In genomic region chr11:76706667-76707066, GRCh38 we compare ENCODE assay signal across 26 cellular contexts. TPM values are rescaled to one million over a fixed set of nuclear protein-coding genes. Genes with fewer than 3 reads are reported as not detected.
DNase-seq lines count a peak whose midpoint lies in the region; ATAC-seq, FAIRE-seq and TF ChIP-seq lines count a peak whose summit lies in the region.
"Had no signal": no experiment of that assay in that cellular context is flagged by ENCODE, and none has a peak within 500 bp of the region (broad histone marks: within the 10 kb centered on the region; RNA-seq: fewer than 3 reads in every experiment).

No MANE protein-coding gene starts in this region.

- FAIRE-seq in bronchial epithelial cell (lab: Jason Lieb, UNC) = no peak
- FAIRE-seq in kidney (lab: Jason Lieb, UNC) = no peak
- FAIRE-seq: A549 had no signal

- TF ChIP-seq CTCF in IMR-90 (conservative IDR thresholded peaks at IDR 0.05; ENCODE audit: low read depth, low read length) = no peak
- no peak for TF ChIP-seq CTCF in bronchial epithelial cell (IDR thresholded peaks at IDR 0.05; ENCODE audit: insufficient read depth, low read length, severe bottlenecking)
- no peak for TF ChIP-seq CTCF in kidney (IDR thresholded peaks at IDR 0.05; ENCODE audit: borderline replicate concordance, extremely low read depth, insufficient read depth)
- TF ChIP-seq CTCF in coronary artery (IDR thresholded peaks at IDR 0.05) = no peak

- no peak overlapping the region for H2AK9ac ChIP-seq in IMR-90 (replicated peaks; ENCODE audit: low read depth, low read length, poor library complexity)

- H3K27me3 ChIP-seq in H7 (ENCODE audit: control insufficient read depth, insufficient read depth, low read length) (no peaks in the 10 kb centered on the region), IMR-90 (ENCODE audit: control insufficient read depth, insufficient read depth, low read length) (peaks cover 18% of the 10 kb centered on the region; the same call in 1 of the 2 replicates), bronchial epithelial cell (ENCODE audit: control insufficient read depth, insufficient read depth, low read length) (peaks cover 2% of the 10 kb centered on the region)
- H3K27me3 ChIP-seq in effector memory CD4-positive, alpha-beta T cell (replicated peaks; ENCODE audit: control insufficient read depth, insufficient read depth, low read length, poor library complexity, severe bottlenecking) = no peaks in the 10 kb centered on the region
- H3K27me3 ChIP-seq: BLaER1 treated with 17β-estradiol and CSF1 and Interleukin-3, amounts not matched to agents 10 nM and 100 nM had no signal

- H3K4me2 ChIP-seq in IMR-90 (ENCODE audit: low read depth, low read length) = no peak overlapping the region
- H3K4me2 ChIP-seq: A549; BLaER1 treated with 17β-estradiol and CSF1 and Interleukin-3, amounts not matched to agents 10 nM and 100 nM; KMS-11; PC-9 had no signal

- H3K23ac ChIP-seq in IMR-90 (ENCODE audit: low read depth, low read length) = no peak overlapping the region

- H3K4me3 ChIP-seq in H7 (ENCODE audit: insufficient read depth, low read depth, low read length) = no peak overlapping the region
- no peak overlapping the region for H3K4me3 ChIP-seq in IMR-90 (ENCODE audit: insufficient read depth, low read depth, low read length)
- H3K4me3 ChIP-seq in bronchial epithelial cell (ENCODE audit: low read depth, low read length) = no peak overlapping the region
- no peak overlapping the region for H3K4me3 ChIP-seq in kidney (ENCODE audit: low read length in 2 of 2)
- H3K4me3 ChIP-seq in coronary artery = no peak overlapping the region
- H3K4me3 ChIP-seq in effector memory CD4-positive, alpha-beta T cell (ENCODE audit: insufficient read depth, low read depth, low read length, poor library complexity, severe bottlenecking) = no peak overlapping the region
- H3K4me3 ChIP-seq: A549; BLaER1 treated with 17β-estradiol and CSF1 and Interleukin-3, amounts not matched to agents 10 nM and 100 nM; GM23248; PC-9 had no signal

- H2BK15ac ChIP-seq in IMR-90 (ENCODE audit: low read depth, low read length) = no peak overlapping the region

- no peak for TF ChIP-seq RAD21 in IMR-90 (IDR thresholded peaks at IDR 0.05; ENCODE audit: low read length)

- H3K9ac ChIP-seq in IMR-90 (ENCODE audit: low read depth, low read length) = no peak overlapping the region
- no peak overlapping the region for H3K9ac ChIP-seq in kidney (ENCODE audit: low read length in 2 of 2)
- H3K9ac ChIP-seq: BLaER1 treated with 17β-estradiol and CSF1 and Interleukin-3, amounts not matched to agents 10 nM and 100 nM; GM23248; KMS-11 had no signal

- H4K8ac ChIP-seq in IMR-90 (ENCODE audit: low read depth in 2 of 2, low read length in 2 of 2) = no peak overlapping the region

- H3K9me3 ChIP-seq in IMR-90 (ENCODE audit: control insufficient read depth, insufficient read depth, low read length) (no peaks in the 10 kb centered on the region; the same call in 1 of the 2 replicates), kidney (ENCODE audit: control insufficient read depth in 1 of 2, low read length in 2 of 2) (peaks cover 0 to 4% of the 10 kb centered on the region in 2 donors)
- no peaks in the 10 kb centered on the region for H3K9me3 ChIP-seq in effector memory CD4-positive, alpha-beta T cell (ENCODE audit: control insufficient read depth, low read length)

- CTCF ChIA-PET in IMR-90 (lab: Yijun Ruan, JAX) = interaction anchor here (1.9 kb wide), 1 partner anchor 15 kb away, joined by 6 read pairs; no protein-coding TSS in a partner anchor

- H3K27ac ChIP-seq in IMR-90 (ENCODE audit: insufficient read depth, low read length) (no peak overlapping the region), kidney (ENCODE audit: low read depth in 2 of 2, low read length in 2 of 2) (no peak overlapping the region), coronary artery (no peak overlapping the region)
- H3K27ac ChIP-seq in effector memory CD4-positive, alpha-beta T cell (ENCODE audit: insufficient read depth, low read length, poor library complexity, severe bottlenecking) = no peak overlapping the region
- H3K27ac ChIP-seq: A549; BLaER1 treated with 17β-estradiol and CSF1 and Interleukin-3, amounts not matched to agents 10 nM and 100 nM; GM23248; KMS-11; PC-9 had no signal

- H4K20me1 ChIP-seq in IMR-90 (ENCODE audit: insufficient read depth, low read length) = no peaks in the 10 kb centered on the region
- H4K20me1 ChIP-seq: BLaER1 treated with 17β-estradiol and CSF1 and Interleukin-3, amounts not matched to agents 10 nM and 100 nM had no signal

- POLR2A ChIA-PET in IMR-90 (lab: Charles Lee; ENCODE audit: unreplicated experiment) = no interaction called here

- no peak for ATAC-seq in IMR-90 (ENCODE audit: low read depth)
- ATAC-seq: A549, T-cell had no signal

- no peak overlapping the region for H3K4ac ChIP-seq in IMR-90 (ENCODE audit: low read depth, low read length)

- H3K9me1 ChIP-seq in IMR-90 (ENCODE audit: insufficient read depth, low read length) = peaks cover 6% of the 10 kb centered on the region; the same call in 1 of the 2 replicates

- WGBS in IMR-90 (ENCODE audit: extremely low coverage in 2 of 2, insufficient read length in 1 of 2), 2 experiments = 91% methylated on average over 3 of the region's 5 CpGs; no CpG with 5 or more reads in 1 of the 2 experiments

- H4K5ac ChIP-seq in IMR-90 (ENCODE audit: low read depth, low read length) = no peak overlapping the region

- H3K4me1 ChIP-seq in IMR-90 (ENCODE audit: control insufficient read depth, insufficient read depth, low read length) (peaks cover 5% of the 10 kb centered on the region), kidney (ENCODE audit: control insufficient read depth in 1 of 2, insufficient read depth in 1 of 2, low read depth in 1 of 2, low read length in 2 of 2) (no peaks in the 10 kb centered on the region)
- no peaks in the 10 kb centered on the region for H3K4me1 ChIP-seq in effector memory CD4-positive, alpha-beta T cell (ENCODE audit: control insufficient read depth, insufficient read depth, low read length, poor library complexity, severe bottlenecking)
- H3K4me1 ChIP-seq: BLaER1 treated with 17β-estradiol and CSF1 and Interleukin-3, amounts not matched to agents 10 nM and 100 nM had no signal

- intact Hi-C loops in IMR-90 (cut with micrococcal nuclease) (no loop called here), kidney (cut with DNase I) (no loop called here)

- no peak for TF ChIP-seq POLR2A in IMR-90 (IDR thresholded peaks at IDR 0.05; ENCODE audit: low read depth, low read length)

- H3K14ac ChIP-seq in IMR-90 (replicated peaks; ENCODE audit: low read depth, low read length) = no peak overlapping the region

- H3K18ac ChIP-seq in IMR-90 (ENCODE audit: low read depth, low read length) = no peak overlapping the region

- no peak overlapping the region for H3K56ac ChIP-seq in IMR-90 (ENCODE audit: extremely low read depth, insufficient read depth, low read length)

- in situ Hi-C loops in IMR-90 (cut with MboI; ENCODE audit: low sequenced_read_pairs) = no loop called here

- dilution Hi-C loops in IMR-90 (cut with HindIII; ENCODE audit: low sequenced_read_pairs, unreplicated experiment) = no loop called here

- no TSS peak for BruUV-seq in IMR-90 (replicated peaks; lab: Mats Ljungman, UMichigan)

- H3K36me3 ChIP-seq in H7 (replicated peaks; ENCODE audit: control insufficient read depth, insufficient read depth, low read length) (no peaks in the 10 kb centered on the region), IMR-90 (ENCODE audit: control insufficient read depth, insufficient read depth, low read length) (no peaks in the 10 kb centered on the region), bronchial epithelial cell (ENCODE audit: control insufficient read depth, insufficient read depth, low read length) (no peaks in the 10 kb centered on the region), kidney (ENCODE audit: control insufficient read depth in 1 of 2, insufficient read depth in 2 of 2, low read length in 2 of 2) (no peaks in the 10 kb centered on the region)
- no peaks in the 10 kb centered on the region for H3K36me3 ChIP-seq in effector memory CD4-positive, alpha-beta T cell (ENCODE audit: control insufficient read depth, insufficient read depth, low read length)
- H3K36me3 ChIP-seq: BLaER1 treated with 17β-estradiol and CSF1 and Interleukin-3, amounts not matched to agents 10 nM and 100 nM had no signal

- no peaks in the 10 kb centered on the region for H3K79me1 ChIP-seq in IMR-90 (ENCODE audit: low read depth in 1 of 2, low read length in 2 of 2)

- H2BK120ac ChIP-seq in IMR-90 (ENCODE audit: low read depth, low read length) = no peak overlapping the region

- H2AFZ ChIP-seq in IMR-90 (replicated peaks; ENCODE audit: low read length, poor library complexity) = peak overlapping the region; percentile 37
- H2AFZ ChIP-seq: GM23248, PC-9 had no signal

- H2BK20ac ChIP-seq in IMR-90 (ENCODE audit: low read depth, low read length) = no peak overlapping the region

- no peak overlapping the region for H4K91ac ChIP-seq in IMR-90 (ENCODE audit: insufficient read depth, low read depth, low read length)

- H2AK5ac ChIP-seq in IMR-90 (ENCODE audit: low read depth, low read length) = no peak overlapping the region

- no peak overlapping the region for H2BK5ac ChIP-seq in IMR-90 (ENCODE audit: low read depth, low read length, poor library complexity, severe bottlenecking)

- DNase-seq in H7 (peak; percentile 9), IMR-90 (no peak), bronchial epithelial cell (ENCODE audit: low read depth) (peak; percentile 50), kidney (peak; percentile 28), coronary artery (ENCODE audit: low spot score) (no peak), NCI-H524 (lab: John Stamatoyannopoulos, UW) (no peak)
- no peak for DNase-seq in effector memory CD4-positive, alpha-beta T cell
- DNase-seq: AML-193; CD4-positive, alpha-beta T cell; DMS53; GM23248; HCEC 1CT; MM.1S; NCI-H1436; NCI-H187 treated with DMSO at 0.1 percent for 48 hours; NCI-H2107; NCI-H510A; NCI-H774; PC-9; SHP77; T-cell had no signal

TF ChIP-seq in IMR-90, 13 proteins besides CTCF, POLR2A, EP300 and RAD21 (continues in another document):
- no peak for TF ChIP-seq ELK1 (IDR thresholded peaks at IDR 0.05; ENCODE audit: borderline replicate concordance, low read depth, low read length)

RNA-seq across cellular contexts. Expression of gene LRRC32, which starts 36.1 kb away (rescaled TPM):
- total RNA-seq in H7 (2014; rRNA removed; shearing (Covaris generic)) = 0.63 and 0.94 TPM in 2 replicates
- total RNA-seq in IMR-90 (2012; rRNA removed) = 4.2 and 5.2 TPM in 2 replicates
- polyA plus RNA-seq in IMR-90 (2012; rRNA removed) = 13.0 and 13.7 TPM in 2 replicates
- 10.9 and 20.1 TPM in 2 replicates for polyA plus RNA-seq in IMR-90 (2012; cell fraction: cytosol; rRNA removed)
- polyA plus RNA-seq in IMR-90 (2012; cell fraction: nucleus; rRNA removed; ENCODE audit: low replicate concordance) = 8.8 and 12.9 TPM in 2 replicates
- total RNA-seq in bronchial epithelial cell = 0.26 TPM in 1 of 2 replicates, not detected in the other
- total RNA-seq in kidney = 136 TPM
- polyA plus RNA-seq in kidney (ENCODE audit: insufficient read depth, low read depth, low replicate concordance) = 105 TPM
- total RNA-seq: G401, PC-9 had no signal
- polyA plus RNA-seq: IgD-negative memory B cell had no signal

Comparison
In these comparisons a context has a peak if more than half of its experiments do, and no peak if none do; other contexts are left out.
1. DNase-seq: peak in H7 (single experiment), bronchial epithelial cell (single experiment) and kidney (single experiment); none in IMR-90 (single experiment), coronary artery (single experiment), effector memory CD4-positive, alpha-beta T cell (0 of 3) and NCI-H524 (0 of 2).
2. RNA of gene LRRC32, which starts 36.1 kb away (total RNA-seq): 136 TPM in kidney (single experiment); 4.2 to 5.2 TPM in IMR-90, 0.63 to 0.94 TPM in H7 and 0.26 TPM in bronchial epithelial cell; every median in the first group is over 10 times any median in the second.